ENCODE assay signal across 1 cellular context in the genomic region with DNA sequence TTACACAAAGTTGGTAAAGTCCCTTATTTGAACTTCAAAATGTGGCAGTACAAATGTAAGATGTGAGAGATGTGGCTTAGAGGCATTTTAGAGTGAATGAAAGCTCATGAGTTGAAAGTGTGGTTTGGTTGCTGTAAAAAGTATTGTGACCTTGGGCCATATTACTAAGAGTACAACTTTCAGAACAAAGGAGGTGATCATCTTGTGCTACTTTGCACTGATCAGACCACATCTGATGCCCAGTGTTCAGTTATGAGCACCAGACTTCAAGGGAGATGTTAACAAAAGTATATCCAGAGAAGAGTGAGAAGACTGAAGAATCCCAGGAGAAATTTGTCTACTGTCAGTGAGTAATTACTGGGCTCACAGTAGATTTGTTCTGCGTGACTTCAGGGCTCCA.
TF ChIP-seq lines count a peak whose summit lies in the region.

No MANE protein-coding gene starts in this region.

TF ChIP-seq in A549, 52 proteins besides CTCF, POLR2A, EP300 and RAD21 (continued from another document):
- TF ChIP-seq SREBF2 (IDR thresholded peaks at IDR 0.05) (no peak), FOSL2 (IDR thresholded peaks at IDR 0.05) (no peak), FOSL2 (CRISPR knock-in tag; IDR thresholded peaks at IDR 0.05) (no peak), ZC3H11A (IDR thresholded peaks at IDR 0.05) (no peak), RNF2 (IDR thresholded peaks at IDR 0.05; ENCODE audit: borderline replicate concordance, low read depth) (no peak), CBX2 (IDR thresholded peaks at IDR 0.05; ENCODE audit: borderline replicate concordance, low read depth) (no peak), KDM5A (IDR thresholded peaks at IDR 0.05) (no peak), KDM1A (IDR thresholded peaks at IDR 0.05; ENCODE audit: low read depth) (no peak; the same call in 1 of the 2 replicates)
- TF ChIP-seq, protein P1, sequence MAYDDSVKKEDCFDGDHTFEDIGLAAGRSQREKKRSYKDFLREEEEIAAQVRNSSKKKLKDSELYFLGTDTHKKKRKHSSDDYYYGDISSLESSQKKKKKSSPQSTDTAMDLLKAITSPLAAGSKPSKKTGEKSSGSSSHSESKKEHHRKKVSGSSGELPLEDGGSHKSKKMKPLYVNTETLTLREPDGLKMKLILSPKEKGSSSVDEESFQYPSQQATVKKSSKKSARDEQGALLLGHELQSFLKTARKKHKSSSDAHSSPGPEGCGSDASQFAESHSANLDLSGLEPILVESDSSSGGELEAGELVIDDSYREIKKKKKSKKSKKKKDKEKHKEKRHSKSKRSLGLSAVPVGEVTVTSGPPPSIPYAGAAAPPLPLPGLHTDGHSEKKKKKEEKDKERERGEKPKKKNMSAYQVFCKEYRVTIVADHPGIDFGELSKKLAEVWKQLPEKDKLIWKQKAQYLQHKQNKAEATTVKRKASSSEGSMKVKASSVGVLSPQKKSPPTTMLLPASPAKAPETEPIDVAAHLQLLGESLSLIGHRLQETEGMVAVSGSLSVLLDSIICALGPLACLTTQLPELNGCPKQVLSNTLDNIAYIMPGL (CRISPR knock-in tag; IDR thresholded peaks at IDR 0.05; ENCODE audit: borderline replicate concordance) = no peak
- TF ChIP-seq, protein P2, sequence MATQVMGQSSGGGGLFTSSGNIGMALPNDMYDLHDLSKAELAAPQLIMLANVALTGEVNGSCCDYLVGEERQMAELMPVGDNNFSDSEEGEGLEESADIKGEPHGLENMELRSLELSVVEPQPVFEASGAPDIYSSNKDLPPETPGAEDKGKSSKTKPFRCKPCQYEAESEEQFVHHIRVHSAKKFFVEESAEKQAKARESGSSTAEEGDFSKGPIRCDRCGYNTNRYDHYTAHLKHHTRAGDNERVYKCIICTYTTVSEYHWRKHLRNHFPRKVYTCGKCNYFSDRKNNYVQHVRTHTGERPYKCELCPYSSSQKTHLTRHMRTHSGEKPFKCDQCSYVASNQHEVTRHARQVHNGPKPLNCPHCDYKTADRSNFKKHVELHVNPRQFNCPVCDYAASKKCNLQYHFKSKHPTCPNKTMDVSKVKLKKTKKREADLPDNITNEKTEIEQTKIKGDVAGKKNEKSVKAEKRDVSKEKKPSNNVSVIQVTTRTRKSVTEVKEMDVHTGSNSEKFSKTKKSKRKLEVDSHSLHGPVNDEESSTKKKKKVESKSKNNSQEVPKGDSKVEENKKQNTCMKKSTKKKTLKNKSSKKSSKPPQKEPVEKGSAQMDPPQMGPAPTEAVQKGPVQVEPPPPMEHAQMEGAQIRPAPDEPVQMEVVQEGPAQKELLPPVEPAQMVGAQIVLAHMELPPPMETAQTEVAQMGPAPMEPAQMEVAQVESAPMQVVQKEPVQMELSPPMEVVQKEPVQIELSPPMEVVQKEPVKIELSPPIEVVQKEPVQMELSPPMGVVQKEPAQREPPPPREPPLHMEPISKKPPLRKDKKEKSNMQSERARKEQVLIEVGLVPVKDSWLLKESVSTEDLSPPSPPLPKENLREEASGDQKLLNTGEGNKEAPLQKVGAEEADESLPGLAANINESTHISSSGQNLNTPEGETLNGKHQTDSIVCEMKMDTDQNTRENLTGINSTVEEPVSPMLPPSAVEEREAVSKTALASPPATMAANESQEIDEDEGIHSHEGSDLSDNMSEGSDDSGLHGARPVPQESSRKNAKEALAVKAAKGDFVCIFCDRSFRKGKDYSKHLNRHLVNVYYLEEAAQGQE (IDR thresholded peaks at IDR 0.05) = no peak
